20 cellular contexts compared by ENCODE assay signal in genomic region chr2:241692448-241692847, GRCh38. TPM values are rescaled to one million over a fixed set of nuclear protein-coding genes. Genes with fewer than 3 reads are reported as not detected.
DNase-seq lines count a peak whose midpoint lies in the region; ATAC-seq and TF ChIP-seq lines count a peak whose summit lies in the region.
"Had no signal": no experiment of that assay in that cellular context is flagged by ENCODE, and none has a peak within 500 bp of the region (broad histone marks: within the 10 kb centered on the region; RNA-seq: fewer than 3 reads in every experiment).

No MANE protein-coding gene starts in this region.

- H2BK5ac ChIP-seq in IMR-90 (ENCODE audit: low read depth, low read length, poor library complexity, severe bottlenecking): peak overlapping the region; percentile 21

- no peaks in the 10 kb centered on the region for H3K9me3 Mint-ChIP-seq in activated T-cell treated with anti-CD3 and anti-CD28 coated beads, Interleukin-2, amount 50 U/mL, for 4 hours
- H3K9me3 Mint-ChIP-seq: activated T-cell treated with anti-CD3 and anti-CD28 coated beads, Interleukin-2, amount 50 U/mL, for 24 hours had no signal

- TF ChIP-seq POLR2A in IMR-90 (IDR thresholded peaks at IDR 0.05; ENCODE audit: low read depth, low read length): no peak

- H3K27me3 ChIP-seq in IMR-90 (ENCODE audit: control insufficient read depth, insufficient read depth, low read length) (no peaks in the 10 kb centered on the region), mammary epithelial cell (ENCODE audit: insufficient read depth, low read length) (no peaks in the 10 kb centered on the region), left lung (no peaks in the 10 kb centered on the region)
- H3K27me3 ChIP-seq: Peyer's patch, thyroid gland had no signal

- H3K18ac ChIP-seq in IMR-90 (ENCODE audit: low read depth, low read length): no peak overlapping the region

- H3K4me2 ChIP-seq in IMR-90 (ENCODE audit: low read depth, low read length): no peak overlapping the region
- H3K4me2 ChIP-seq in mammary epithelial cell (ENCODE audit: insufficient read depth, low read depth, low read length): no peak overlapping the region

- dilution Hi-C loops in IMR-90 (cut with HindIII; ENCODE audit: low sequenced_read_pairs, unreplicated experiment): no loop called here
- dilution Hi-C loops in mammary epithelial cell (cut with HindIII; ENCODE audit: low sequenced_read_pairs): no loop called here

- peak; percentile 57 for DNase-seq in AG08395 (ENCODE audit: low spot score)
- DNase-seq in IMR-90: peak; percentile 84
- peak; percentile 30 for DNase-seq in mammary epithelial cell
- peak in 1 of 2 donors; percentile 33 for DNase-seq in left lung
- DNase-seq in NCI-H2227 treated with DMSO at 0.1 percent for 48 hours (lab: John Stamatoyannopoulos, UW): no peak
- no peak for DNase-seq in NOMO-1 (lab: John Stamatoyannopoulos, UW; ENCODE audit: unreplicated experiment in 2 of 2)
- no peak for DNase-seq in activated T-cell treated with anti-CD3 and anti-CD28 coated beads, Interleukin-2, amount 50 U/mL, for 4 hours
- DNase-seq: activated CD4-positive, alpha-beta T cell treated with anti-CD3 and anti-CD28 coated beads for 48 hours; activated T-cell treated with anti-CD3 and anti-CD28 coated beads, Interleukin-2, amount 50 U/mL, for 24 hours; amygdala; C1 segment of cervical spinal cord; KBM-7; NCI-H146; NCI-H524 treated with DMSO at 0.1 percent for 48 hours; Peyer's patch; stimulated activated CD4-positive, alpha-beta T cell treated with anti-CD3 and anti-CD28 coated beads, Interleukin-2, amount 100 ng/mL, for 24 hours; stimulated activated CD8-positive, alpha-beta memory T cell treated with anti-CD3 and anti-CD28 coated beads, Interleukin-4, amount 100 ng/mL, for 48 hours; T-helper 17 cell; thyroid gland had no signal

- no peak overlapping the region for H3K56ac ChIP-seq in IMR-90 (ENCODE audit: extremely low read depth, insufficient read depth, low read length)

- H3K79me1 ChIP-seq in IMR-90 (ENCODE audit: low read depth in 1 of 2, low read length in 2 of 2): peaks cover 29 to 51% of the 10 kb centered on the region in 2 experiments

- no peak for TF ChIP-seq RAD21 in IMR-90 (IDR thresholded peaks at IDR 0.05; ENCODE audit: low read length)

- H3K36me3 ChIP-seq in IMR-90 (ENCODE audit: control insufficient read depth, insufficient read depth, low read length) (peaks cover 29% of the 10 kb centered on the region), mammary epithelial cell (ENCODE audit: insufficient read depth, low read length) (peaks cover 16% of the 10 kb centered on the region), left lung (peaks cover 0 to 61% of the 10 kb centered on the region in 2 donors)

- no peak overlapping the region for H2BK120ac ChIP-seq in IMR-90 (ENCODE audit: low read depth, low read length)

- H2AFZ ChIP-seq in IMR-90 (replicated peaks; ENCODE audit: low read length, poor library complexity): no peak overlapping the region
- no peak overlapping the region for H2AFZ ChIP-seq in mammary epithelial cell (ENCODE audit: low read depth, low read length)

- H2BK15ac ChIP-seq in IMR-90 (ENCODE audit: low read depth, low read length): no peak overlapping the region

- H3K9me3 ChIP-seq in IMR-90 (ENCODE audit: control insufficient read depth, insufficient read depth, low read length) (no peaks in the 10 kb centered on the region), mammary epithelial cell (replicated peaks; ENCODE audit: insufficient read depth, low read length) (no peaks in the 10 kb centered on the region), left lung (no peaks in the 10 kb centered on the region)
- H3K9me3 ChIP-seq: Peyer's patch, thyroid gland had no signal

- TF ChIP-seq CTCF in IMR-90 (conservative IDR thresholded peaks at IDR 0.05; ENCODE audit: low read depth, low read length) (no peak), mammary epithelial cell (conservative IDR thresholded peaks at IDR 0.05 in 1 of 2, IDR thresholded peaks at IDR 0.05 in 1 of 2; ENCODE audit: extremely low read depth in 1 of 2, insufficient read depth in 1 of 2, low read depth in 1 of 2, low read length in 2 of 2) (no peak), left lung (IDR thresholded peaks at IDR 0.05) (no peak)

- no peak overlapping the region for H3K4me3 Mint-ChIP-seq in activated T-cell treated with anti-CD3 and anti-CD28 coated beads, Interleukin-2, amount 50 U/mL, for 4 hours
- H3K4me3 Mint-ChIP-seq: activated T-cell treated with anti-CD3 and anti-CD28 coated beads, Interleukin-2, amount 50 U/mL, for 24 hours; T-helper 17 cell had no signal

- in situ Hi-C loops in IMR-90 (cut with MboI; ENCODE audit: low sequenced_read_pairs): no loop called here
- in situ Hi-C loops in mammary epithelial cell (cut with MboI; ENCODE audit: low sequenced_read_pairs in 2 of 2): no loop called here

- H3K14ac ChIP-seq in IMR-90 (replicated peaks; ENCODE audit: low read depth, low read length): 0 out of 2 replicates have a peak overlapping the region, but pooled peaks have one; percentile 39

- no peak overlapping the region for H2BK20ac ChIP-seq in IMR-90 (ENCODE audit: low read depth, low read length)

- H3K9me1 ChIP-seq in IMR-90 (ENCODE audit: insufficient read depth, low read length): peaks cover 16% of the 10 kb centered on the region

- H3K23ac ChIP-seq in IMR-90 (ENCODE audit: low read depth, low read length): 0 out of 2 replicates have a peak overlapping the region, but pooled peaks have one; percentile 46

- BruUV-seq in IMR-90 (replicated peaks; lab: Mats Ljungman, UMichigan): no TSS peak
- BruUV-seq in mammary epithelial cell (replicated peaks; lab: Mats Ljungman, UMichigan): no TSS peak

- peaks cover 5% of the 10 kb centered on the region; the same call in 1 of the 2 replicates for H3K4me1 ChIP-seq in IMR-90 (ENCODE audit: control insufficient read depth, insufficient read depth, low read length)
- H3K4me1 ChIP-seq in mammary epithelial cell (ENCODE audit: insufficient read depth, low read length): peaks cover 14% of the 10 kb centered on the region
- peaks cover 6 to 28% of the 10 kb centered on the region in 2 donors for H3K4me1 ChIP-seq in left lung

- H3K27ac ChIP-seq in IMR-90 (ENCODE audit: insufficient read depth, low read length) (peak overlapping the region; percentile 28; the same call in 1 of the 2 replicates), mammary epithelial cell (ENCODE audit: insufficient read depth, low read depth, low read length) (no peak overlapping the region), left lung (no peak overlapping the region)
- H3K27ac ChIP-seq: Peyer's patch, thyroid gland had no signal

- peaks cover 15% of the 10 kb centered on the region for H3K4me1 Mint-ChIP-seq in activated T-cell treated with anti-CD3 and anti-CD28 coated beads, Interleukin-2, amount 50 U/mL, for 4 hours (ENCODE audit: low read depth)

- H4K91ac ChIP-seq in IMR-90 (ENCODE audit: insufficient read depth, low read depth, low read length): no peak overlapping the region; the same call in 1 of the 2 replicates

- H4K20me1 ChIP-seq in IMR-90 (ENCODE audit: insufficient read depth, low read length) (no peaks in the 10 kb centered on the region), mammary epithelial cell (ENCODE audit: insufficient read depth, low read length) (no peaks in the 10 kb centered on the region)

- H2AK5ac ChIP-seq in IMR-90 (ENCODE audit: low read depth, low read length): 0 out of 2 replicates have a peak overlapping the region, but pooled peaks have one; percentile 27

- H3K9ac ChIP-seq in IMR-90 (ENCODE audit: low read depth, low read length) (no peak overlapping the region), mammary epithelial cell (ENCODE audit: insufficient read depth, low read length) (no peak overlapping the region)

- H3K27me3 Mint-ChIP-seq in activated T-cell treated with anti-CD3 and anti-CD28 coated beads, Interleukin-2, amount 50 U/mL, for 4 hours (ENCODE audit: low read depth): no peaks in the 10 kb centered on the region
- H3K27me3 Mint-ChIP-seq: activated T-cell treated with anti-CD3 and anti-CD28 coated beads, Interleukin-2, amount 50 U/mL, for 24 hours; T-helper 17 cell had no signal

- H3K4ac ChIP-seq in IMR-90 (ENCODE audit: low read depth, low read length): no peak overlapping the region

- intact Hi-C loops in IMR-90 (cut with micrococcal nuclease) (no loop called here), mammary epithelial cell (cut with micrococcal nuclease) (no loop called here), left lung (cut with DNase I) (no loop called here)

- no peak overlapping the region for H4K5ac ChIP-seq in IMR-90 (ENCODE audit: low read depth, low read length)

- peaks cover 10% of the 10 kb centered on the region for H3K36me3 Mint-ChIP-seq in activated T-cell treated with anti-CD3 and anti-CD28 coated beads, Interleukin-2, amount 50 U/mL, for 4 hours (ENCODE audit: insufficient read depth)

- peak; percentile 76 for ATAC-seq in IMR-90 (ENCODE audit: low read depth)
- ATAC-seq in left lung: peak; percentile 14
- ATAC-seq in HG03045 (IDR thresholded peaks at IDR 0.05; ENCODE audit: unreplicated experiment): no peak
- ATAC-seq in activated T-cell treated with anti-CD3 and anti-CD28 coated beads, Interleukin-2, amount 50 U/mL, for 4 hours: no peak
- ATAC-seq: T-helper 17 cell had no signal

- peak overlapping the region; percentile 85 for H2AK9ac ChIP-seq in IMR-90 (replicated peaks; ENCODE audit: low read depth, low read length, poor library complexity)

- POLR2A ChIA-PET in IMR-90 (lab: Charles Lee; ENCODE audit: unreplicated experiment): no interaction called here

- WGBS in IMR-90 (ENCODE audit: extremely low coverage in 2 of 2, insufficient read length in 1 of 2), 2 experiments: no CpG with 5 or more reads among the region's 6 CpGs
- WGBS in mammary epithelial cell (ENCODE audit: low coverage, missing lambda C conversion rate): 78% methylated on average over 6 of the region's 6 CpGs

- CTCF ChIA-PET in IMR-90 (lab: Yijun Ruan, JAX): interaction anchor here (0.6 to 1.2 kb wide), 4 partner anchors 23 to 254 kb away, joined by 3 to 5 read pairs (median 4); no protein-coding TSS in a partner anchor
- CTCF ChIA-PET in mammary epithelial cell (lab: Charles Lee; ENCODE audit: low non-redundant PET): interaction anchor here (0.5 to 0.7 kb wide), 2 partner anchors 9 to 27 kb away, joined by 3 read pairs; partner anchors contain the start of gene ING5

- H3K79me2 ChIP-seq in mammary epithelial cell (ENCODE audit: insufficient read depth, low read length): peaks cover 28% of the 10 kb centered on the region

- peak overlapping the region in 1 of 2 experiments; percentile 74; a peak in 1 of 4 replicates for H4K8ac ChIP-seq in IMR-90 (ENCODE audit: low read depth in 2 of 2, low read length in 2 of 2)

- H3K4me3 ChIP-seq in IMR-90 (ENCODE audit: insufficient read depth, low read depth, low read length): no peak overlapping the region
- H3K4me3 ChIP-seq in mammary epithelial cell (replicated peaks in 1 of 3; ENCODE audit: insufficient read depth in 1 of 3, low read depth in 2 of 3, low read length in 3 of 3): no peak overlapping the region
- no peak overlapping the region for H3K4me3 ChIP-seq in left lung
- H3K4me3 ChIP-seq: Peyer's patch, thyroid gland had no signal

RNA-seq across cellular contexts. Expression of gene DTYMK, which starts 5.8 kb away (rescaled TPM):
- total RNA-seq in IMR-90 (2012; rRNA removed): 31.7 and 32.8 TPM in 2 replicates
- polyA plus RNA-seq in IMR-90 (2012; rRNA removed): 50.1 and 50.5 TPM in 2 replicates
- 40.6 and 60.0 TPM in 2 replicates for polyA plus RNA-seq in IMR-90 (2012; cell fraction: cytosol; rRNA removed)
- 20.9 and 27.0 TPM in 2 replicates for polyA plus RNA-seq in IMR-90 (2012; cell fraction: nucleus; rRNA removed; ENCODE audit: low replicate concordance)
- total RNA-seq in mammary epithelial cell: 10 to 100 TPM; 10.5 to 49.3 TPM
- 52.8 TPM for polyA plus RNA-seq in mammary epithelial cell
- polyA minus RNA-seq in mammary epithelial cell: 23.0 TPM
- total RNA-seq in left lung: 10 to 100 TPM; 28.7 to 31.8 TPM
- total RNA-seq in activated T-cell treated with anti-CD3 and anti-CD28 coated beads, Interleukin-2, amount 50 U/mL, for 4 hours: 100 to 1,000 TPM in 1 of 3 donors, 10 to 100 TPM in 2; 89.5 to 110 (median 94.9) TPM

RNA-seq across cellular contexts. Expression of gene ING5, which starts 9.4 kb away (rescaled TPM):
- total RNA-seq in IMR-90 (2012; rRNA removed): 16.7 and 38.9 TPM in 2 replicates
- polyA plus RNA-seq in IMR-90 (2012; rRNA removed): 36.1 and 36.5 TPM in 2 replicates
- 28.4 and 31.1 TPM in 2 replicates for polyA plus RNA-seq in IMR-90 (2012; cell fraction: cytosol; rRNA removed)
- polyA plus RNA-seq in IMR-90 (2012; cell fraction: nucleus; rRNA removed; ENCODE audit: low replicate concordance): 107 and 146 TPM in 2 replicates
- 10 to 100 TPM in 1 of 2 donors, 1 to 10 TPM in 1; 9.8 to 27.0 TPM for total RNA-seq in mammary epithelial cell
- polyA plus RNA-seq in mammary epithelial cell: 18.4 TPM
- polyA minus RNA-seq in mammary epithelial cell: 88.9 TPM
- 10 to 100 TPM; 27.6 to 28.3 TPM for total RNA-seq in left lung
- total RNA-seq in activated T-cell treated with anti-CD3 and anti-CD28 coated beads, Interleukin-2, amount 50 U/mL, for 4 hours: 10 to 100 TPM; 49.2 to 53.5 (median 51.8) TPM

RNA-seq across cellular contexts. Expression of gene D2HGDH, which starts 42.0 kb away (rescaled TPM):
- 6.3 and 8.3 TPM in 2 replicates for total RNA-seq in IMR-90 (2012; rRNA removed)
- 22.1 and 23.0 TPM in 2 replicates for polyA plus RNA-seq in IMR-90 (2012; rRNA removed)
- 18.3 and 27.2 TPM in 2 replicates for polyA plus RNA-seq in IMR-90 (2012; cell fraction: cytosol; rRNA removed)
- polyA plus RNA-seq in IMR-90 (2012; cell fraction: nucleus; rRNA removed; ENCODE audit: low replicate concordance): 193 and 430 TPM in 2 replicates
- total RNA-seq in mammary epithelial cell: 10 to 100 TPM; 13.8 to 27.2 TPM
- 8.2 TPM for polyA plus RNA-seq in mammary epithelial cell
- polyA minus RNA-seq in mammary epithelial cell: 2.3 TPM
- 10 to 100 TPM; 33.4 to 38.4 TPM for total RNA-seq in left lung
- total RNA-seq in activated T-cell treated with anti-CD3 and anti-CD28 coated beads, Interleukin-2, amount 50 U/mL, for 4 hours: 10 to 100 TPM; 13.9 to 22.5 (median 18.7) TPM

RNA-seq across cellular contexts. Expression of gene ATG4B, which starts 55.0 kb away (rescaled TPM):
- total RNA-seq in IMR-90 (2012; rRNA removed): 102 and 146 TPM in 2 replicates
- 98.4 and 113 TPM in 2 replicates for polyA plus RNA-seq in IMR-90 (2012; rRNA removed)
- polyA plus RNA-seq in IMR-90 (2012; cell fraction: cytosol; rRNA removed): 52.3 and 78.0 TPM in 2 replicates
- 374 and 431 TPM in 2 replicates for polyA plus RNA-seq in IMR-90 (2012; cell fraction: nucleus; rRNA removed; ENCODE audit: low replicate concordance)
- 10 to 100 TPM; 70.3 to 81.0 TPM for total RNA-seq in mammary epithelial cell
- polyA plus RNA-seq in mammary epithelial cell: 97.2 TPM
- polyA minus RNA-seq in mammary epithelial cell: 75.8 TPM
- total RNA-seq in left lung: 10 to 100 TPM; 60.5 to 64.3 TPM
- total RNA-seq in activated T-cell treated with anti-CD3 and anti-CD28 coated beads, Interleukin-2, amount 50 U/mL, for 4 hours: 10 to 100 TPM; 72.6 to 82.4 (median 75.3) TPM

RNA-seq across cellular contexts. Expression of gene THAP4, which starts 55.5 kb away (rescaled TPM):
- total RNA-seq in IMR-90 (2012; rRNA removed): 33.9 and 42.2 TPM in 2 replicates
- 55.1 and 60.3 TPM in 2 replicates for polyA plus RNA-seq in IMR-90 (2012; rRNA removed)
- 53.0 and 64.7 TPM in 2 replicates for polyA plus RNA-seq in IMR-90 (2012; cell fraction: cytosol; rRNA removed)
- 20.5 and 32.9 TPM in 2 replicates for polyA plus RNA-seq in IMR-90 (2012; cell fraction: nucleus; rRNA removed; ENCODE audit: low replicate concordance)
- 10 to 100 TPM; 35.8 to 61.1 TPM for total RNA-seq in mammary epithelial cell
- 47.5 TPM for polyA plus RNA-seq in mammary epithelial cell
- polyA minus RNA-seq in mammary epithelial cell: 28.6 TPM
- total RNA-seq in left lung: 10 to 100 TPM; 36.3 to 36.5 TPM
- 10 to 100 TPM; 58.6 to 61.8 (median 59.0) TPM for total RNA-seq in activated T-cell treated with anti-CD3 and anti-CD28 coated beads, Interleukin-2, amount 50 U/mL, for 4 hours

Comparison
In these comparisons a context has a peak if more than half of its experiments do, and no peak if none do; other contexts are left out.
1. DNase-seq: peak in AG08395 (single experiment), IMR-90 (single experiment) and mammary epithelial cell (single experiment); none in NCI-H2227 treated with DMSO at 0.1 percent for 48 hours (single experiment), NOMO-1 (0 of 2) and activated T-cell treated with anti-CD3 and anti-CD28 coated beads, Interleukin-2, amount 50 U/mL, for 4 hours (single experiment).
2. ATAC-seq: peak in IMR-90 (single experiment) and left lung (single experiment); none in HG03045 (single experiment) and activated T-cell treated with anti-CD3 and anti-CD28 coated beads, Interleukin-2, amount 50 U/mL, for 4 hours (0 of 2).